Comparison of ENCODE assay signal across 15 cellular contexts in genomic region chr1:53524428-53525400, GRCh38.
DNase-seq lines count a peak whose midpoint lies in the region; ATAC-seq and TF ChIP-seq lines count a peak whose summit lies in the region.
"Had no signal": no experiment of that assay in that cellular context is flagged by ENCODE, and none has a peak within 500 bp of the region (broad histone marks: within the 10 kb centered on the region; RNA-seq: fewer than 3 reads in every experiment).

No MANE protein-coding gene starts in this region.

- DNase-seq in NCI-H2171 treated with DMSO at 0.1 percent for 48 hours (lab: John Stamatoyannopoulos, UW), result peak; percentile 19
- DNase-seq in NCI-H2171 (lab: John Stamatoyannopoulos, UW), result no peak
- DNase-seq in NCI-H1105 treated with DMSO at 0.1 percent for 48 hours (lab: John Stamatoyannopoulos, UW), result peak; percentile 27
- peak; percentile 45 to 75 (median 52) for DNase-seq in heart left ventricle
- DNase-seq in sciatic nerve (ENCODE audit: low spot score), result no peak
- no peak for DNase-seq in stimulated activated CD4-positive, alpha-beta T cell treated with anti-CD3 and anti-CD28 coated beads, Interleukin-2, amount 100 ng/mL, for 48 hours
- DNase-seq in RWPE1 (ENCODE audit: low spot score), result no peak
- DNase-seq: activated effector memory CD4-positive, alpha-beta T cell treated with anti-CD3 and anti-CD28 coated beads, Interleukin-2, amount 50 U/mL, for 16 hours; amniotic stem cell; cerebellar nuclear complex; NCI-H2029; SIG-M5; stimulated activated naive CD4-positive, alpha-beta T cell treated with Interleukin-2 at 50 U/mL for 16 hours had no signal

- no peak overlapping the region for H3K4me3 ChIP-seq in heart left ventricle
- H3K4me3 ChIP-seq: A549 had no signal

- WGBS in heart left ventricle, 4 donors, result 64 to 68% (median 66%) methylated on average over 32 to 35 of the region's 35 CpGs

- TF ChIP-seq CTCF in heart left ventricle (IDR thresholded peaks at IDR 0.05) (no peak), RWPE1 (conservative IDR thresholded peaks at IDR 0.05; ENCODE audit: low read depth) (no peak)

- H3K27me3 ChIP-seq in heart left ventricle, result peaks cover 0 to 3% (median 0%) of the 10 kb centered on the region in 9 donors

- POLR2A ChIA-PET in RWPE1 (lab: Yijun Ruan, JAX; ENCODE audit: low non-redundant PET), result no interaction called here

- no peaks in the 10 kb centered on the region for H3K9me3 ChIP-seq in heart left ventricle
- H3K9me3 ChIP-seq: A549 had no signal

- CTCF ChIA-PET in RWPE1 (lab: Yijun Ruan, JAX), result no interaction called here

- no peaks in the 10 kb centered on the region for H3K36me3 ChIP-seq in heart left ventricle

- intact Hi-C loops in heart left ventricle (cut with DNase I), result no loop called here
- intact Hi-C loops in sciatic nerve (cut with DNase I), result no loop called here

- no peak for TF ChIP-seq POLR2A in heart left ventricle (IDR thresholded peaks at IDR 0.05)

- H3K4me1 ChIP-seq in heart left ventricle, result peaks cover 0 to 43% (median 7%) of the 10 kb centered on the region in 12 donors
- H3K4me1 ChIP-seq: A549 had no signal

- peak; percentile 39 to 60 (median 44) for ATAC-seq in heart left ventricle
- ATAC-seq in sciatic nerve, result peak; percentile 48
- no peak for ATAC-seq in GM18517 (IDR thresholded peaks at IDR 0.05; ENCODE audit: unreplicated experiment)

- H3K27ac ChIP-seq in heart left ventricle (no peak overlapping the region), RWPE1 (no peak overlapping the region)
- H3K27ac ChIP-seq: A549 had no signal

Comparison
In these comparisons a context has a peak if more than half of its experiments do, and no peak if none do; other contexts are left out.
1. DNase-seq: peak in NCI-H2171 treated with DMSO at 0.1 percent for 48 hours (single experiment), NCI-H1105 treated with DMSO at 0.1 percent for 48 hours (single experiment) and heart left ventricle (5 of 5); none in NCI-H2171 (single experiment), sciatic nerve (single experiment), stimulated activated CD4-positive, alpha-beta T cell treated with anti-CD3 and anti-CD28 coated beads, Interleukin-2, amount 100 ng/mL, for 48 hours (0 of 2) and RWPE1 (single experiment).